1 cellular context compared by ENCODE assay signal in genomic region chr2:176098366-176099158, GRCh38.
TF ChIP-seq lines count a peak whose summit lies in the region.

No MANE protein-coding gene starts in this region.

TF ChIP-seq in H1, 55 proteins besides CTCF, POLR2A, EP300 and RAD21:
- TF ChIP-seq SIN3A (conservative IDR thresholded peaks at IDR 0.05 in 1 of 2, IDR thresholded peaks at IDR 0.05 in 1 of 2; ENCODE audit: low read depth in 1 of 2, low read length in 2 of 2): no peak
- peak; percentile 79 for TF ChIP-seq CTBP2 (IDR thresholded peaks at IDR 0.05; ENCODE audit: borderline replicate concordance, insufficient read depth, insufficient read length, low read length)
- no peak for TF ChIP-seq NRF1 (IDR thresholded peaks at IDR 0.05; ENCODE audit: low read depth, low read length)
- TF ChIP-seq KDM4A (IDR thresholded peaks at IDR 0.05; ENCODE audit: low read depth, low read length, severe bottlenecking): peak; percentile 25
- 0 out of 2 replicates have a peak, but pooled peaks have one; percentile 33 for TF ChIP-seq RBBP5 (IDR thresholded peaks at IDR 0.05; ENCODE audit: borderline replicate concordance, low read depth, low read length)
- TF ChIP-seq EZH2 (IDR thresholded peaks at IDR 0.05; ENCODE audit: low read depth, low read length, severe bottlenecking): peak; percentile 0
- no peak for TF ChIP-seq EGR1 (IDR thresholded peaks at IDR 0.05; ENCODE audit: borderline replicate concordance, low read depth, low read length)
- no peak for TF ChIP-seq E2F6 (IDR thresholded peaks at IDR 0.05)
- TF ChIP-seq RNF2 (IDR thresholded peaks at IDR 0.05; ENCODE audit: borderline replicate concordance, low read depth, low read length, missing control alignments, poor library complexity, severe bottlenecking): peak; percentile 71
